Comparison of ENCODE assay signal across 18 cellular contexts in genomic region chr2:149928026-149928425, GRCh38.
"Had no signal": no experiment of that assay in that cellular context is flagged by ENCODE, and none has a peak within 500 bp of the region (broad histone marks: within the 10 kb centered on the region; RNA-seq: fewer than 3 reads in every experiment).

No MANE protein-coding gene starts in this region.

- DNase-seq: activated CD4-positive, alpha-beta T cell treated with anti-CD3 and anti-CD28 coated beads for 1 hour; activated CD4-positive, alpha-beta T cell treated with anti-CD3 and anti-CD28 coated beads, Interleukin-2, amount 50 U/mL, for 4 hours; activated naive CD4-positive, alpha-beta T cell treated with Interleukin-2 at 50 U/mL for 16 hours; activated naive CD8-positive, alpha-beta T cell treated with anti-CD3 and anti-CD28 coated beads, Interleukin-2, amount 50 U/mL, for 24 hours; activated T-cell treated with anti-CD3 and anti-CD28 coated beads for 4 hours; effector memory CD4-positive, alpha-beta T cell; heart left ventricle; immature natural killer cell; naive B cell; ovary; sigmoid colon; stimulated activated CD4-positive, alpha-beta T cell treated with anti-CD3 and anti-CD28 coated beads, Interleukin-1b, Interleukin-23, amount 100 ng/mL, for 48 hours; stomach; T1000 had no signal

- H3K27me3 ChIP-seq: ascending aorta, breast epithelium, heart left ventricle, neural progenitor cell, ovary, sigmoid colon, stomach had no signal

- H3K9me3 ChIP-seq: ascending aorta, breast epithelium, heart left ventricle, ovary, sigmoid colon, stomach, thoracic aorta had no signal

- H3K27ac ChIP-seq: ascending aorta, breast epithelium, heart left ventricle, neural progenitor cell, ovary, sigmoid colon, stomach, thoracic aorta had no signal

- H3K4me1 ChIP-seq: ascending aorta, breast epithelium, heart left ventricle, sigmoid colon, stomach had no signal

- H3K4me3 ChIP-seq: ascending aorta, breast epithelium, heart left ventricle, neural progenitor cell, ovary, sigmoid colon, stomach, thoracic aorta had no signal

- ATAC-seq: activated naive CD8-positive, alpha-beta T cell treated with anti-CD3 and anti-CD28 coated beads, Interleukin-2, amount 50 U/mL, for 24 hours; heart left ventricle had no signal

- H3K9ac ChIP-seq: neural progenitor cell had no signal

- H2AFZ ChIP-seq: neural progenitor cell had no signal

- H3K36me3 ChIP-seq: ascending aorta, breast epithelium, heart left ventricle, neural progenitor cell, ovary, sigmoid colon, stomach, thoracic aorta had no signal

- H3K4me2 ChIP-seq: neural progenitor cell had no signal
